In genomic region chr5:116837876-116838568, GRCh38 we compare ENCODE assay signal across 30 cellular contexts.
"Had no signal": no experiment of that assay in that cellular context is flagged by ENCODE, and none has a peak within 500 bp of the region (broad histone marks: within the 10 kb centered on the region; RNA-seq: fewer than 3 reads in every experiment).

No MANE protein-coding gene starts in this region.

- H3K27me3 ChIP-seq: ascending aorta, foreskin keratinocyte, heart right ventricle, left lung, sigmoid colon, suprapubic skin, tibial artery had no signal

- H3K4me3 Mint-ChIP-seq: activated CD4-positive, alpha-beta memory T cell treated with anti-CD3 and anti-CD28 coated beads for 36 hours; activated CD4-positive, alpha-beta T cell treated with anti-CD3 and anti-CD28 coated beads, Interleukin-2, amount 10 ng/mL, durations not matched to agents 24 days and 14 days; activated naive CD4-positive, alpha-beta T cell treated with anti-CD3 and anti-CD28 coated beads, Interleukin-2, amount 10 ng/mL, durations not matched to agents 7 days and 5 days; activated naive CD8-positive, alpha-beta T cell treated with anti-CD3 and anti-CD28 coated beads, Interleukin-2, amount 10 ng/mL, durations not matched to agents 7 days and 5 days; activated T-helper 1 cell treated with anti-CD3 and anti-CD28 coated beads, Interleukin-12 subunit alpha, Interleukin-12 subunit beta, Interleukin-2, Interleukin-4 antibody, amounts not matched to agents 30 ng/mL and 10 ng/mL and 1 ng/mL, durations not matched to agents 14 hours and 24 hours and 36 hours; brain; endodermal cell; natural killer cell; T-helper 17 cell had no signal

- H3K36me3 ChIP-seq: ascending aorta, heart right ventricle, left lung, lower lobe of right lung, sigmoid colon, suprapubic skin, tibial artery had no signal

- H3K9me3 ChIP-seq: ascending aorta, left lung, lower lobe of right lung, sigmoid colon, suprapubic skin, tibial artery had no signal

- H3K27ac Mint-ChIP-seq: activated CD4-positive, alpha-beta memory T cell treated with anti-CD3 and anti-CD28 coated beads for 36 hours; activated CD4-positive, alpha-beta T cell treated with anti-CD3 and anti-CD28 coated beads, Interleukin-2, amount 10 ng/mL, durations not matched to agents 24 days and 14 days; activated naive CD4-positive, alpha-beta T cell treated with anti-CD3 and anti-CD28 coated beads, Interleukin-2, amount 10 ng/mL, durations not matched to agents 7 days and 5 days; activated naive CD8-positive, alpha-beta T cell treated with anti-CD3 and anti-CD28 coated beads, Interleukin-2, amount 10 ng/mL, durations not matched to agents 7 days and 5 days; activated T-helper 1 cell treated with anti-CD3 and anti-CD28 coated beads, Interleukin-12 subunit alpha, Interleukin-12 subunit beta, Interleukin-2, Interleukin-4 antibody, amounts not matched to agents 30 ng/mL and 10 ng/mL and 1 ng/mL, durations not matched to agents 14 hours and 24 hours and 36 hours; endodermal cell; natural killer cell; progenitor cell of endocrine pancreas; T-helper 17 cell had no signal

- ATAC-seq: esophagus mucosa, foreskin keratinocyte, left lung, lower lobe of right lung, natural killer cell, T-helper 17 cell had no signal

- H3K4me1 ChIP-seq: ascending aorta, foreskin keratinocyte, left lung, lower lobe of right lung, tibial artery had no signal

- H3K27me3 Mint-ChIP-seq: activated CD4-positive, alpha-beta memory T cell treated with anti-CD3 and anti-CD28 coated beads for 36 hours; activated CD4-positive, alpha-beta T cell treated with anti-CD3 and anti-CD28 coated beads, Interleukin-2, amount 10 ng/mL, durations not matched to agents 24 days and 14 days; activated naive CD4-positive, alpha-beta T cell treated with anti-CD3 and anti-CD28 coated beads, Interleukin-2, amount 10 ng/mL, durations not matched to agents 7 days and 5 days; activated naive CD8-positive, alpha-beta T cell treated with anti-CD3 and anti-CD28 coated beads, Interleukin-2, amount 10 ng/mL, durations not matched to agents 7 days and 5 days; progenitor cell of endocrine pancreas; T-helper 17 cell had no signal

- H3K9me3 Mint-ChIP-seq: activated naive CD4-positive, alpha-beta T cell treated with anti-CD3 and anti-CD28 coated beads, Interleukin-2, amount 10 ng/mL, durations not matched to agents 7 days and 5 days; activated T-helper 1 cell treated with anti-CD3 and anti-CD28 coated beads, Interleukin-12 subunit alpha, Interleukin-12 subunit beta, Interleukin-2, Interleukin-4 antibody, amounts not matched to agents 30 ng/mL and 10 ng/mL and 1 ng/mL, durations not matched to agents 14 hours and 24 hours and 36 hours; endodermal cell had no signal

- H3K4me3 ChIP-seq: ascending aorta, heart right ventricle, left lung, lower lobe of right lung, sigmoid colon, suprapubic skin, tibial artery had no signal

- H3K27ac ChIP-seq: ascending aorta, foreskin keratinocyte, left lung, lower lobe of right lung, sigmoid colon, suprapubic skin, tibial artery had no signal

- DNase-seq: activated CD4-positive, alpha-beta memory T cell treated with anti-CD3 and anti-CD28 coated beads for 36 hours; activated CD4-positive, alpha-beta T cell treated with anti-CD3 and anti-CD28 coated beads, Interleukin-2, amount 10 ng/mL, durations not matched to agents 24 days and 14 days; activated CD4-positive, CD25-positive, alpha-beta regulatory T cell treated with anti-CD3 and anti-CD28 coated beads, Interleukin-2, amount 50 U/mL, for 72 hours; activated CD8-positive, alpha-beta memory T cell treated with anti-CD3 and anti-CD28 coated beads, Interleukin-2, amount 50 U/mL, for 4 hours; activated effector memory CD4-positive, alpha-beta T cell treated with anti-CD3 and anti-CD28 coated beads, Interleukin-2, amount 50 U/mL, for 16 hours; activated naive CD4-positive, alpha-beta T cell treated with anti-CD3 and anti-CD28 coated beads, Interleukin-2, amount 10 ng/mL, durations not matched to agents 7 days and 5 days; activated naive CD8-positive, alpha-beta T cell treated with anti-CD3 and anti-CD28 coated beads, Interleukin-2, amount 10 ng/mL, durations not matched to agents 7 days and 5 days; activated T-cell treated with anti-CD3 and anti-CD28 coated beads, Interleukin-2, amount 50 U/mL, for 1 hour; cortex of kidney; endodermal cell; foreskin keratinocyte; heart right ventricle; kidney glomerular epithelial cell; left lung; lower lobe of right lung; mesenchymal stem cell; natural killer cell; sigmoid colon; stimulated activated CD4-positive, alpha-beta T cell treated with anti-CD3 and anti-CD28 coated beads, Interleukin-15, amount 100 ng/mL, for 24 hours; stimulated activated CD4-positive, alpha-beta T cell treated with anti-CD3 and anti-CD28 coated beads, Interleukin-2, amount 100 ng/mL, for 24 hours; stimulated activated naive CD4-positive, alpha-beta T cell; T-helper 17 cell; T1000; tibial artery had no signal

- H3K36me3 Mint-ChIP-seq: activated CD4-positive, alpha-beta memory T cell treated with anti-CD3 and anti-CD28 coated beads for 36 hours; activated naive CD4-positive, alpha-beta T cell treated with anti-CD3 and anti-CD28 coated beads, Interleukin-2, amount 10 ng/mL, durations not matched to agents 7 days and 5 days; activated naive CD8-positive, alpha-beta T cell treated with anti-CD3 and anti-CD28 coated beads, Interleukin-2, amount 10 ng/mL, durations not matched to agents 7 days and 5 days; natural killer cell had no signal

- H3K4me1 Mint-ChIP-seq: activated CD4-positive, alpha-beta T cell treated with anti-CD3 and anti-CD28 coated beads, Interleukin-2, amount 10 ng/mL, durations not matched to agents 24 days and 14 days; activated naive CD4-positive, alpha-beta T cell treated with anti-CD3 and anti-CD28 coated beads, Interleukin-2, amount 10 ng/mL, durations not matched to agents 7 days and 5 days; activated naive CD8-positive, alpha-beta T cell treated with anti-CD3 and anti-CD28 coated beads, Interleukin-2, amount 10 ng/mL, durations not matched to agents 7 days and 5 days; natural killer cell; T-helper 17 cell had no signal
